1 cellular context compared by ENCODE assay signal in genomic region chr3:174221155-174221554, GRCh38.
TF ChIP-seq lines count a peak whose summit lies in the region.

No MANE protein-coding gene starts in this region.

TF ChIP-seq in H1, 55 proteins besides CTCF, POLR2A, EP300 and RAD21 (continued from another document):
- TF ChIP-seq CHD7 (IDR thresholded peaks at IDR 0.05; ENCODE audit: insufficient replicate concordance, low read length) (no peak), TEAD4 (IDR thresholded peaks at IDR 0.05; ENCODE audit: low read depth, low read length) (no peak), MAFK (IDR thresholded peaks at IDR 0.05; ENCODE audit: low read depth, low read length) (no peak)
